1 cellular context compared by ENCODE assay signal in genomic region chr6:30682181-30683117, GRCh38.
TF ChIP-seq lines count a peak whose summit lies in the region.

No MANE protein-coding gene starts in this region.

TF ChIP-seq in liver, 16 proteins besides CTCF, POLR2A, EP300 and RAD21 (continued from another document):
- TF ChIP-seq REST (IDR thresholded peaks at IDR 0.05), result no peak
- TF ChIP-seq, protein P1, sequence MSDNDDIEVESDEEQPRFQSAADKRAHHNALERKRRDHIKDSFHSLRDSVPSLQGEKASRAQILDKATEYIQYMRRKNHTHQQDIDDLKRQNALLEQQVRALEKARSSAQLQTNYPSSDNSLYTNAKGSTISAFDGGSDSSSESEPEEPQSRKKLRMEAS (IDR thresholded peaks at IDR 0.05), result peak; percentile 66
- TF ChIP-seq GABPA (IDR thresholded peaks at IDR 0.05 in 1 of 2, conservative IDR thresholded peaks at IDR 0.05 in 1 of 2), result peak; percentile 64 to 84
- peak; percentile 55 to 61 for TF ChIP-seq JUND (IDR thresholded peaks at IDR 0.05)
- no peak for TF ChIP-seq FOXA2 (IDR thresholded peaks at IDR 0.05)
- TF ChIP-seq SP1 (IDR thresholded peaks at IDR 0.05), result peak; percentile 20
- TF ChIP-seq EGR1 (IDR thresholded peaks at IDR 0.05; ENCODE audit: low read depth in 2 of 2), result peak; percentile 12 to 53
- TF ChIP-seq RXRA (IDR thresholded peaks at IDR 0.05), result peak; percentile 5 to 25
TF ChIP-seq in liver: peak in this region for 8.
